Comparison of ENCODE assay signal across 1 cellular context in genomic region chr7:157271991-157272324, GRCh38.
A peak's percentile ranks its signal among the peaks of the same experiment; 100 is the strongest.
TF ChIP-seq lines count a peak whose summit lies in the region.

No MANE protein-coding gene starts in this region.

TF ChIP-seq in HepG2, 621 proteins besides CTCF, POLR2A, EP300 and RAD21 (continued from another document):
- TF ChIP-seq ZBTB33 (CRISPR knock-in tag; IDR thresholded peaks at IDR 0.05) (peak; percentile 15; the same call in 1 of the 2 replicates), KLF16 (CRISPR knock-in tag; IDR thresholded peaks at IDR 0.05) (peak in 1 of 2 experiments; percentile 42; a peak in 1 of 4 replicates), MIXL1 (CRISPR knock-in tag; IDR thresholded peaks at IDR 0.05) (0 out of 2 replicates have a peak, but pooled peaks have one; percentile 13), FOSL2 (CRISPR knock-in tag; IDR thresholded peaks at IDR 0.05) (peak; percentile 62), ATF7-NPFF (CRISPR knock-in tag; IDR thresholded peaks at IDR 0.05; ENCODE audit: low read depth) (no peak), CEBPG (CRISPR knock-in tag; IDR thresholded peaks at IDR 0.05) (peak; percentile 80), POLR2G (IDR thresholded peaks at IDR 0.05; ENCODE audit: low read depth, low read length) (peak; percentile 12; the same call in 1 of the 2 replicates), SRF (IDR thresholded peaks at IDR 0.05; ENCODE audit: low read depth, low read length) (peak; percentile 93), ZBTB34 (CRISPR knock-in tag; IDR thresholded peaks at IDR 0.05) (0 out of 2 replicates have a peak, but pooled peaks have one; percentile 45), ZNF136 (CRISPR knock-in tag; IDR thresholded peaks at IDR 0.05; ENCODE audit: low read depth) (no peak), ZNF644 (CRISPR knock-in tag; IDR thresholded peaks at IDR 0.05; ENCODE audit: low read depth) (peak; percentile 19; the same call in 1 of the 2 replicates), ZBTB40 (IDR thresholded peaks at IDR 0.05) (no peak), ZBTB40 (CRISPR knock-in tag; IDR thresholded peaks at IDR 0.05) (no peak), SOX5 (CRISPR knock-in tag; IDR thresholded peaks at IDR 0.05; ENCODE audit: borderline replicate concordance) (peak; percentile 44; the same call in 1 of the 2 replicates), GATAD1 (CRISPR knock-in tag; IDR thresholded peaks at IDR 0.05) (0 out of 2 replicates have a peak, but pooled peaks have one; percentile 33), NFE2L2 (IDR thresholded peaks at IDR 0.05; ENCODE audit: low read length) (no peak), SAP130 (CRISPR knock-in tag; IDR thresholded peaks at IDR 0.05; ENCODE audit: low read depth) (peak; percentile 67), CREB1 (IDR thresholded peaks at IDR 0.05) (no peak), CREB1 (CRISPR knock-in tag; IDR thresholded peaks at IDR 0.05) (0 out of 2 replicates have a peak, but pooled peaks have one; percentile 20), MAX (IDR thresholded peaks at IDR 0.05) (peak; percentile 47; the same call in 1 of the 2 replicates), FOXA3 (CRISPR knock-in tag; IDR thresholded peaks at IDR 0.05) (peak; percentile 84), SPEN (CRISPR knock-in tag; IDR thresholded peaks at IDR 0.05; ENCODE audit: low read depth) (0 out of 2 replicates have a peak, but pooled peaks have one; percentile 35), FOXA1 (IDR thresholded peaks at IDR 0.05) (no peak), FOXA1 (CRISPR knock-in tag; IDR thresholded peaks at IDR 0.05) (peak; percentile 89), ZNF468 (CRISPR knock-in tag; IDR thresholded peaks at IDR 0.05) (no peak), GMEB2 (CRISPR knock-in tag; IDR thresholded peaks at IDR 0.05; ENCODE audit: low read depth) (no peak), ZBTB39 (CRISPR knock-in tag; IDR thresholded peaks at IDR 0.05) (no peak), RARA (CRISPR knock-in tag; IDR thresholded peaks at IDR 0.05) (0 out of 2 replicates have a peak, but pooled peaks have one; percentile 36), ZFY (CRISPR knock-in tag; IDR thresholded peaks at IDR 0.05) (0 out of 2 replicates have a peak, but pooled peaks have one; percentile 16), CEBPB (IDR thresholded peaks at IDR 0.05; ENCODE audit: borderline replicate concordance, low read depth, low read length) (peak; percentile 85), HNF4A (CRISPR knock-in tag; IDR thresholded peaks at IDR 0.05) (0 out of 2 replicates have a peak, but pooled peaks have one; percentile 15), HNF1B (CRISPR knock-in tag; IDR thresholded peaks at IDR 0.05) (peak; percentile 49; the same call in 1 of the 2 replicates), YEATS2 (CRISPR knock-in tag; IDR thresholded peaks at IDR 0.05; ENCODE audit: borderline replicate concordance) (0 out of 2 replicates have a peak, but pooled peaks have one; percentile 33), HDAC1 (CRISPR knock-in tag; IDR thresholded peaks at IDR 0.05) (peak; percentile 43; the same call in 1 of the 2 replicates), ZBTB37 (CRISPR knock-in tag; IDR thresholded peaks at IDR 0.05) (peak; percentile 62; the same call in 1 of the 2 replicates), KAT2B (IDR thresholded peaks at IDR 0.05; ENCODE audit: borderline replicate concordance, low read depth, low read length) (no peak)
